Comparison of ENCODE assay signal across 1 cellular context in the genomic region with DNA sequence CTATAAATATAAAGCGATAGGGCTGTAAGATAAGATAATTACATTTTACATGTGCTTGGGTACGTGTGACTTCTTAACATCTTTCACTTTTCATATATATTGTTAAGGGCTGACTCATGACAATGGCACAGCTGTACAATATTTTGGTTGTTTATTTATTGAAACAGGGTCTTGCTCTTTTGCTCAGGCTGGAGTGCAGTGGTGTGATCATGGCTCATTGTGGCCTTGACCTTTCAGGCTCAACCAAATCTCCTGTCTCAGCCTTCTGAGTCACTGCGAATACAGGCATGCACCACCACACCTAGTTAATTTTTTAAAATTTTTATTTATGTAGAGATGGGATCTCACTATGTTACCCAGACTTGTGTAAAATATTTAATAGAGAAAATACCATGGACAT.
TF ChIP-seq lines count a peak whose summit lies in the region.

No MANE protein-coding gene starts in this region.

TF ChIP-seq in HepG2, 621 proteins besides CTCF, POLR2A, EP300 and RAD21 (continued from another document and continues in another):
- TF ChIP-seq, protein P1, sequence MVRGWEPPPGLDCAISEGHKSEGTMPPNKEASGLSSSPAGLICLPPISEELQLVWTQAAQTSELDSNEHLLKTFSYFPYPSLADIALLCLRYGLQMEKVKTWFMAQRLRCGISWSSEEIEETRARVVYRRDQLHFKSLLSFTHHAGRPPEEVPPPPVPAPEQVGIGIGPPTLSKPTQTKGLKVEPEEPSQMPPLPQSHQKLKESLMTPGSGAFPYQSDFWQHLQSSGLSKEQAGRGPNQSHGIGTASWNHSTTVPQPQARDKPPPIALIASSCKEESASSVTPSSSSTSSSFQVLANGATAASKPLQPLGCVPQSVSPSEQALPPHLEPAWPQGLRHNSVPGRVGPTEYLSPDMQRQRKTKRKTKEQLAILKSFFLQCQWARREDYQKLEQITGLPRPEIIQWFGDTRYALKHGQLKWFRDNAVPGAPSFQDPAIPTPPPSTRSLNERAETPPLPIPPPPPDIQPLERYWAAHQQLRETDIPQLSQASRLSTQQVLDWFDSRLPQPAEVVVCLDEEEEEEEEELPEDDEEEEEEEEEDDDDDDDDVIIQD (CRISPR knock-in tag; IDR thresholded peaks at IDR 0.05; ENCODE audit: low read depth): peak; percentile 27; the same call in 1 of the 2 replicates
- no peak for TF ChIP-seq NRL (CRISPR knock-in tag; IDR thresholded peaks at IDR 0.05; ENCODE audit: borderline replicate concordance)
- TF ChIP-seq RARA (CRISPR knock-in tag; IDR thresholded peaks at IDR 0.05): peak; percentile 79
- no peak for TF ChIP-seq ZSCAN21 (CRISPR knock-in tag; IDR thresholded peaks at IDR 0.05; ENCODE audit: borderline replicate concordance)
- TF ChIP-seq MYC (CRISPR knock-in tag; IDR thresholded peaks at IDR 0.05; ENCODE audit: borderline replicate concordance): no peak
- TF ChIP-seq IKZF4 (CRISPR knock-in tag; IDR thresholded peaks at IDR 0.05; ENCODE audit: borderline replicate concordance, low read depth, not compliant biosample characterization): no peak
- no peak for TF ChIP-seq ZKSCAN5 (CRISPR knock-in tag; IDR thresholded peaks at IDR 0.05)
- TF ChIP-seq ZNF12 (CRISPR knock-in tag; IDR thresholded peaks at IDR 0.05): no peak
- no peak for TF ChIP-seq ZNF724P (CRISPR knock-in tag; IDR thresholded peaks at IDR 0.05; ENCODE audit: borderline replicate concordance)
- no peak for TF ChIP-seq ZMYM3 (CRISPR knock-in tag; IDR thresholded peaks at IDR 0.05)
- no peak for TF ChIP-seq ZNF253 (CRISPR knock-in tag; IDR thresholded peaks at IDR 0.05; ENCODE audit: borderline replicate concordance)
- no peak for TF ChIP-seq BRD4 (CRISPR knock-in tag; IDR thresholded peaks at IDR 0.05)
- TF ChIP-seq ZFY (CRISPR knock-in tag; IDR thresholded peaks at IDR 0.05): no peak
- TF ChIP-seq IRX3 (CRISPR knock-in tag; IDR thresholded peaks at IDR 0.05; ENCODE audit: borderline replicate concordance, low read depth): no peak
- TF ChIP-seq, protein P2, sequence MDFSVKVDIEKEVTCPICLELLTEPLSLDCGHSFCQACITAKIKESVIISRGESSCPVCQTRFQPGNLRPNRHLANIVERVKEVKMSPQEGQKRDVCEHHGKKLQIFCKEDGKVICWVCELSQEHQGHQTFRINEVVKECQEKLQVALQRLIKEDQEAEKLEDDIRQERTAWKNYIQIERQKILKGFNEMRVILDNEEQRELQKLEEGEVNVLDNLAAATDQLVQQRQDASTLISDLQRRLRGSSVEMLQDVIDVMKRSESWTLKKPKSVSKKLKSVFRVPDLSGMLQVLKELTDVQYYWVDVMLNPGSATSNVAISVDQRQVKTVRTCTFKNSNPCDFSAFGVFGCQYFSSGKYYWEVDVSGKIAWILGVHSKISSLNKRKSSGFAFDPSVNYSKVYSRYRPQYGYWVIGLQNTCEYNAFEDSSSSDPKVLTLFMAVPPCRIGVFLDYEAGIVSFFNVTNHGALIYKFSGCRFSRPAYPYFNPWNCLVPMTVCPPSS (IDR thresholded peaks at IDR 0.05): no peak
- TF ChIP-seq, protein P3, sequence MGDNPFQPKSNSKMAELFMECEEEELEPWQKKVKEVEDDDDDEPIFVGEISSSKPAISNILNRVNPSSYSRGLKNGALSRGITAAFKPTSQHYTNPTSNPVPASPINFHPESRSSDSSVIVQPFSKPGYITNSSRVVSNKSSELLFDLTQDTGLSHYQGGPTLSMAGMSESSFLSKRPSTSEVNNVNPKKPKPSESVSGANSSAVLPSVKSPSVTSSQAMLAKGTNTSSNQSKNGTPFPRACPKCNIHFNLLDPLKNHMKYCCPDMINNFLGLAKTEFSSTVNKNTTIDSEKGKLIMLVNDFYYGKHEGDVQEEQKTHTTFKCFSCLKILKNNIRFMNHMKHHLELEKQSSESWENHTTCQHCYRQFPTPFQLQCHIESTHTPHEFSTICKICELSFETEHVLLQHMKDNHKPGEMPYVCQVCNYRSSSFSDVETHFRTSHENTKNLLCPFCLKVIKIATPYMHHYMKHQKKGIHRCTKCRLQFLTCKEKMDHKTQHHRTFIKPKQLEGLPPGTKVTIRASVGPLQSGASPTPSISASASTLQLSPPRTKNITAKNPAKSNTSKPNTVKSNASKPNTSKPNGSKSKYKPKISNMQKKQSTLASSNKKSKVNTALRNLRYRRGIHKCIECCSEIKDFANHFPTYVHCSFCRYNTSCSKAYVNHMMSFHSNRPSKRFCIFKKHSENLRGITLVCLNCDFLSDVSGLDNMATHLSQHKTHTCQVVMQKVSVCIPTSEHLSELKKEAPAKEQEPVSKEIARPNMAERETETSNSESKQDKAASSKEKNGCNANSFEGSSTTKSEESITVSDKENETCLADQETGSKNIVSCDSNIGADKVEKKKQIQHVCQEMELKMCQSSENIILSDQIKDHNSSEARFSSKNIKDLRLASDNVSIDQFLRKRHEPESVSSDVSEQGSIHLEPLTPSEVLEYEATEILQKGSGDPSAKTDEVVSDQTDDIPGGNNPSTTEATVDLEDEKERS (CRISPR knock-in tag; IDR thresholded peaks at IDR 0.05): no peak
- TF ChIP-seq TARDBP (CRISPR knock-in tag; IDR thresholded peaks at IDR 0.05): no peak
- TF ChIP-seq SMAD3 (CRISPR knock-in tag; IDR thresholded peaks at IDR 0.05): no peak
- TF ChIP-seq SRSF9 (IDR thresholded peaks at IDR 0.05; ENCODE audit: borderline replicate concordance, insufficient read depth, low read depth, low read length, poor library complexity, severe bottlenecking): no peak
- TF ChIP-seq, protein P4, sequence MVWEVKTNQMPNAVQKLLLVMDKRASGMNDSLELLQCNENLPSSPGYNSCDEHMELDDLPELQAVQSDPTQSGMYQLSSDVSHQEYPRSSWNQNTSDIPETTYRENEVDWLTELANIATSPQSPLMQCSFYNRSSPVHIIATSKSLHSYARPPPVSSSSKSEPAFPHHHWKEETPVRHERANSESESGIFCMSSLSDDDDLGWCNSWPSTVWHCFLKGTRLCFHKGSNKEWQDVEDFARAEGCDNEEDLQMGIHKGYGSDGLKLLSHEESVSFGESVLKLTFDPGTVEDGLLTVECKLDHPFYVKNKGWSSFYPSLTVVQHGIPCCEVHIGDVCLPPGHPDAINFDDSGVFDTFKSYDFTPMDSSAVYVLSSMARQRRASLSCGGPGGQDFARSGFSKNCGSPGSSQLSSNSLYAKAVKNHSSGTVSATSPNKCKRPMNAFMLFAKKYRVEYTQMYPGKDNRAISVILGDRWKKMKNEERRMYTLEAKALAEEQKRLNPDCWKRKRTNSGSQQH (CRISPR knock-in tag; IDR thresholded peaks at IDR 0.05; ENCODE audit: low read depth): no peak
- TF ChIP-seq MEIS2 (CRISPR knock-in tag; IDR thresholded peaks at IDR 0.05): no peak
- TF ChIP-seq, protein P5, sequence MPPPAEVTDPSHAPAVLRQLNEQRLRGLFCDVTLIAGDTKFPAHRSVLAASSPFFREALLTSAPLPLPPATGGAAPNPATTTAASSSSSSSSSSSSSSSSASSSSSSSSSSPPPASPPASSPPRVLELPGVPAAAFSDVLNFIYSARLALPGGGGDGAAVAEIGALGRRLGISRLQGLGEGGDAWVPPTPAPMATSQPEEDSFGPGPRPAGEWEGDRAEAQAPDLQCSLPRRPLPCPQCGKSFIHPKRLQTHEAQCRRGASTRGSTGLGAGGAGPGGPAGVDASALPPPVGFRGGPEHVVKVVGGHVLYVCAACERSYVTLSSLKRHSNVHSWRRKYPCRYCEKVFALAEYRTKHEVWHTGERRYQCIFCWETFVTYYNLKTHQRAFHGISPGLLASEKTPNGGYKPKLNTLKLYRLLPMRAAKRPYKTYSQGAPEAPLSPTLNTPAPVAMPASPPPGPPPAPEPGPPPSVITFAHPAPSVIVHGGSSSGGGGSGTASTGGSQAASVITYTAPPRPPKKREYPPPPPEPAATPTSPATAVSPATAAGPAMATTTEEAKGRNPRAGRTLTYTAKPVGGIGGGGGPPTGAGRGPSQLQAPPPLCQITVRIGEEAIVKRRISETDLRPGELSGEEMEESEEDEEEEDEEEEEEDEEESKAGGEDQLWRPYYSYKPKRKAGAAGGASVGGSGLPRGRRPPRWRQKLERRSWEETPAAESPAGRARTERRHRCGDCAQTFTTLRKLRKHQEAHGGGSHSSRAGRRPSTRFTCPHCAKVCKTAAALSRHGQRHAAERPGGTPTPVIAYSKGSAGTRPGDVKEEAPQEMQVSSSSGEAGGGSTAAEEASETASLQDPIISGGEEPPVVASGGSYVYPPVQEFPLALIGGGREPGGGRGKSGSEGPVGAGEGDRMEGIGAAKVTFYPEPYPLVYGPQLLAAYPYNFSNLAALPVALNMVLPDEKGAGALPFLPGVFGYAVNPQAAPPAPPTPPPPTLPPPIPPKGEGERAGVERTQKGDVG (CRISPR knock-in tag; IDR thresholded peaks at IDR 0.05; ENCODE audit: borderline replicate concordance): no peak
- TF ChIP-seq FOXK1 (CRISPR knock-in tag; IDR thresholded peaks at IDR 0.05; ENCODE audit: borderline replicate concordance, low read depth): no peak
- TF ChIP-seq, protein P6, sequence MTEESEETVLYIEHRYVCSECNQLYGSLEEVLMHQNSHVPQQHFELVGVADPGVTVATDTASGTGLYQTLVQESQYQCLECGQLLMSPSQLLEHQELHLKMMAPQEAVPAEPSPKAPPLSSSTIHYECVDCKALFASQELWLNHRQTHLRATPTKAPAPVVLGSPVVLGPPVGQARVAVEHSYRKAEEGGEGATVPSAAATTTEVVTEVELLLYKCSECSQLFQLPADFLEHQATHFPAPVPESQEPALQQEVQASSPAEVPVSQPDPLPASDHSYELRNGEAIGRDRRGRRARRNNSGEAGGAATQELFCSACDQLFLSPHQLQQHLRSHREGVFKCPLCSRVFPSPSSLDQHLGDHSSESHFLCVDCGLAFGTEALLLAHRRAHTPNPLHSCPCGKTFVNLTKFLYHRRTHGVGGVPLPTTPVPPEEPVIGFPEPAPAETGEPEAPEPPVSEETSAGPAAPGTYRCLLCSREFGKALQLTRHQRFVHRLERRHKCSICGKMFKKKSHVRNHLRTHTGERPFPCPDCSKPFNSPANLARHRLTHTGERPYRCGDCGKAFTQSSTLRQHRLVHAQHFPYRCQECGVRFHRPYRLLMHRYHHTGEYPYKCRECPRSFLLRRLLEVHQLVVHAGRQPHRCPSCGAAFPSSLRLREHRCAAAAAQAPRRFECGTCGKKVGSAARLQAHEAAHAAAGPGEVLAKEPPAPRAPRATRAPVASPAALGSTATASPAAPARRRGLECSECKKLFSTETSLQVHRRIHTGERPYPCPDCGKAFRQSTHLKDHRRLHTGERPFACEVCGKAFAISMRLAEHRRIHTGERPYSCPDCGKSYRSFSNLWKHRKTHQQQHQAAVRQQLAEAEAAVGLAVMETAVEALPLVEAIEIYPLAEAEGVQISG (CRISPR knock-in tag; IDR thresholded peaks at IDR 0.05): no peak
- TF ChIP-seq CHD2 (IDR thresholded peaks at IDR 0.05; ENCODE audit: low read depth, low read length): no peak
- no peak for TF ChIP-seq RAD51 (IDR thresholded peaks at IDR 0.05; ENCODE audit: borderline replicate concordance)
- TF ChIP-seq, protein P7, sequence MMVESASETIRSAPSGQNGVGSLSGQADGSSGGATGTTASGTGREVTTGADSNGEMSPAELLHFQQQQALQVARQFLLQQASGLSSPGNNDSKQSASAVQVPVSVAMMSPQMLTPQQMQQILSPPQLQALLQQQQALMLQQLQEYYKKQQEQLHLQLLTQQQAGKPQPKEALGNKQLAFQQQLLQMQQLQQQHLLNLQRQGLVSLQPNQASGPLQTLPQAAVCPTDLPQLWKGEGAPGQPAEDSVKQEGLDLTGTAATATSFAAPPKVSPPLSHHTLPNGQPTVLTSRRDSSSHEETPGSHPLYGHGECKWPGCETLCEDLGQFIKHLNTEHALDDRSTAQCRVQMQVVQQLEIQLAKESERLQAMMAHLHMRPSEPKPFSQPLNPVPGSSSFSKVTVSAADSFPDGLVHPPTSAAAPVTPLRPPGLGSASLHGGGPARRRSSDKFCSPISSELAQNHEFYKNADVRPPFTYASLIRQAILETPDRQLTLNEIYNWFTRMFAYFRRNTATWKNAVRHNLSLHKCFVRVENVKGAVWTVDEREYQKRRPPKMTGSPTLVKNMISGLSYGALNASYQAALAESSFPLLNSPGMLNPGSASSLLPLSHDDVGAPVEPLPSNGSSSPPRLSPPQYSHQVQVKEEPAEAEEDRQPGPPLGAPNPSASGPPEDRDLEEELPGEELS (CRISPR knock-in tag; IDR thresholded peaks at IDR 0.05): peak; percentile 43; the same call in 1 of the 2 replicates
- no peak for TF ChIP-seq ZNF430 (CRISPR knock-in tag; IDR thresholded peaks at IDR 0.05)
- TF ChIP-seq, protein P8, sequence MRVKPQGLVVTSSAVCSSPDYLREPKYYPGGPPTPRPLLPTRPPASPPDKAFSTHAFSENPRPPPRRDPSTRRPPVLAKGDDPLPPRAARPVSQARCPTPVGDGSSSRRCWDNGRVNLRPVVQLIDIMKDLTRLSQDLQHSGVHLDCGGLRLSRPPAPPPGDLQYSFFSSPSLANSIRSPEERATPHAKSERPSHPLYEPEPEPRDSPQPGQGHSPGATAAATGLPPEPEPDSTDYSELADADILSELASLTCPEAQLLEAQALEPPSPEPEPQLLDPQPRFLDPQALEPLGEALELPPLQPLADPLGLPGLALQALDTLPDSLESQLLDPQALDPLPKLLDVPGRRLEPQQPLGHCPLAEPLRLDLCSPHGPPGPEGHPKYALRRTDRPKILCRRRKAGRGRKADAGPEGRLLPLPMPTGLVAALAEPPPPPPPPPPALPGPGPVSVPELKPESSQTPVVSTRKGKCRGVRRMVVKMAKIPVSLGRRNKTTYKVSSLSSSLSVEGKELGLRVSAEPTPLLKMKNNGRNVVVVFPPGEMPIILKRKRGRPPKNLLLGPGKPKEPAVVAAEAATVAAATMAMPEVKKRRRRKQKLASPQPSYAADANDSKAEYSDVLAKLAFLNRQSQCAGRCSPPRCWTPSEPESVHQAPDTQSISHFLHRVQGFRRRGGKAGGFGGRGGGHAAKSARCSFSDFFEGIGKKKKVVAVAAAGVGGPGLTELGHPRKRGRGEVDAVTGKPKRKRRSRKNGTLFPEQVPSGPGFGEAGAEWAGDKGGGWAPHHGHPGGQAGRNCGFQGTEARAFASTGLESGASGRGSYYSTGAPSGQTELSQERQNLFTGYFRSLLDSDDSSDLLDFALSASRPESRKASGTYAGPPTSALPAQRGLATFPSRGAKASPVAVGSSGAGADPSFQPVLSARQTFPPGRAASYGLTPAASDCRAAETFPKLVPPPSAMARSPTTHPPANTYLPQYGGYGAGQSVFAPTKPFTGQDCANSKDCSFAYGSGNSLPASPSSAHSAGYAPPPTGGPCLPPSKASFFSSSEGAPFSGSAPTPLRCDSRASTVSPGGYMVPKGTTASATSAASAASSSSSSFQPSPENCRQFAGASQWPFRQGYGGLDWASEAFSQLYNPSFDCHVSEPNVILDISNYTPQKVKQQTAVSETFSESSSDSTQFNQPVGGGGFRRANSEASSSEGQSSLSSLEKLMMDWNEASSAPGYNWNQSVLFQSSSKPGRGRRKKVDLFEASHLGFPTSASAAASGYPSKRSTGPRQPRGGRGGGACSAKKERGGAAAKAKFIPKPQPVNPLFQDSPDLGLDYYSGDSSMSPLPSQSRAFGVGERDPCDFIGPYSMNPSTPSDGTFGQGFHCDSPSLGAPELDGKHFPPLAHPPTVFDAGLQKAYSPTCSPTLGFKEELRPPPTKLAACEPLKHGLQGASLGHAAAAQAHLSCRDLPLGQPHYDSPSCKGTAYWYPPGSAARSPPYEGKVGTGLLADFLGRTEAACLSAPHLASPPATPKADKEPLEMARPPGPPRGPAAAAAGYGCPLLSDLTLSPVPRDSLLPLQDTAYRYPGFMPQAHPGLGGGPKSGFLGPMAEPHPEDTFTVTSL (CRISPR knock-in tag; IDR thresholded peaks at IDR 0.05; ENCODE audit: borderline replicate concordance): peak; percentile 43; the same call in 1 of the 2 replicates
- TF ChIP-seq TOE1 (CRISPR knock-in tag; IDR thresholded peaks at IDR 0.05): no peak
- TF ChIP-seq ZFP37 (CRISPR knock-in tag; IDR thresholded peaks at IDR 0.05; ENCODE audit: borderline replicate concordance): no peak
